Comparison of ENCODE assay signal across 15 cellular contexts in the genomic region with DNA sequence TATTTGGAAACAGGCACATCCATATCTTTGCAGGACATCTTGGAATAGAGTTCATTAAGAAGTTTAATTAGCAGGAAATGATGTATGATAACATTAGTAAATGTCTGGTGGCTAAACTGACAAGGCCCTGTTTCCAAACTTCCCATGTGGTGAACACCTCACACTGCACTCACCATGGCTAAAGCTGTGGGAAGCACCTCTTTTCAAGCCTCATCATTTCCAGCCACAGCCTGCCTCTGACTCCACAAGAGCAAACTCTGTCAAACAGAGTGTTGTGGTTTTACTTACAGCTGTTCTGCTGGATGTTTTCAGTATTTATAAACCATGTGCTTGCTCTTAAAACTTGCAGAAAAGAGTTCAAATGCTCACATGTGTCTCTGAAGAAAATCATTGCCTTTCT. TPM values are rescaled to one million over a fixed set of nuclear protein-coding genes. Genes with fewer than 3 reads are reported as not detected.
A peak's percentile ranks its signal among the peaks of the same experiment; 100 is the strongest.
DNase-seq lines count a peak whose midpoint lies in the region; ATAC-seq lines count a peak whose summit lies in the region.
"Had no signal": no experiment of that assay in that cellular context is flagged by ENCODE, and none has a peak within 500 bp of the region (broad histone marks: within the 10 kb centered on the region; RNA-seq: fewer than 3 reads in every experiment).

No MANE protein-coding gene starts in this region.

- H3K4me3 ChIP-seq in mesenchymal stem cell (ENCODE audit: insufficient read depth in 1 of 2, low read depth in 1 of 2, low read length in 2 of 2), result no peak overlapping the region
- H3K4me3 ChIP-seq: A549, gastroesophageal sphincter had no signal

- H3K18ac ChIP-seq in mesenchymal stem cell (ENCODE audit: low read depth in 1 of 2, low read length in 2 of 2), result no peak overlapping the region

- H3K79me1 ChIP-seq in mesenchymal stem cell (replicated peaks; ENCODE audit: low read length, poor library complexity, severe bottlenecking), result no peaks in the 10 kb centered on the region

- H3K14ac ChIP-seq in mesenchymal stem cell (ENCODE audit: low read length in 2 of 2), result no peak overlapping the region

- H4K91ac ChIP-seq in mesenchymal stem cell (ENCODE audit: low read length), result no peak overlapping the region

- H2BK12ac ChIP-seq in mesenchymal stem cell (ENCODE audit: low read length in 2 of 2), result no peak overlapping the region

- H3K27me3 ChIP-seq in mesenchymal stem cell (ENCODE audit: control insufficient read depth in 1 of 2, insufficient read depth in 1 of 2, low read length in 2 of 2), result peaks cover 0 to 4% of the 10 kb centered on the region in 2 experiments

- no peak overlapping the region for H3K4me3 Mint-ChIP-seq in activated CD4-positive, alpha-beta T cell treated with anti-CD3 and anti-CD28 coated beads, Interleukin-2, amount 10 ng/mL, durations not matched to agents 7 days and 5 days
- H3K4me3 Mint-ChIP-seq: neural crest cell had no signal

- no peaks in the 10 kb centered on the region for H3K36me3 Mint-ChIP-seq in activated CD4-positive, alpha-beta T cell treated with anti-CD3 and anti-CD28 coated beads, Interleukin-2, amount 10 ng/mL, durations not matched to agents 7 days and 5 days (ENCODE audit: low read depth)

- H2BK120ac ChIP-seq in mesenchymal stem cell (ENCODE audit: low read depth, low read length), result no peak overlapping the region

- no peak overlapping the region for H3K4ac ChIP-seq in mesenchymal stem cell (ENCODE audit: low read depth in 1 of 2, low read length in 2 of 2)

- peak; percentile 65 for ATAC-seq in HG03354 (IDR thresholded peaks at IDR 0.05; ENCODE audit: poor library complexity, severe bottlenecking, unreplicated experiment)
- ATAC-seq: gastroesophageal sphincter had no signal

- no peak overlapping the region for H3K27ac Mint-ChIP-seq in activated CD4-positive, alpha-beta T cell treated with anti-CD3 and anti-CD28 coated beads, Interleukin-2, amount 10 ng/mL, durations not matched to agents 7 days and 5 days

- H3K9ac ChIP-seq in mesenchymal stem cell (ENCODE audit: low read length), result no peak overlapping the region

- CTCF ChIA-PET in activated CD4-positive, alpha-beta T cell treated with anti-CD3 and anti-CD28 coated beads, Interleukin-2, amount 10 ng/mL, durations not matched to agents 7 days and 5 days (lab: Charles Lee), result interaction anchor here (5.6 kb wide), 1 partner anchor 210 kb away, joined by 32 read pairs; no protein-coding TSS in a partner anchor

- no peak overlapping the region for H2AK5ac ChIP-seq in mesenchymal stem cell (ENCODE audit: low read length, severe bottlenecking)

- H3K9me3 ChIP-seq in mesenchymal stem cell (ENCODE audit: control insufficient read depth, low read length), result no peaks in the 10 kb centered on the region
- H3K9me3 ChIP-seq: A549, gastroesophageal sphincter had no signal

- no peaks in the 10 kb centered on the region for H3K4me1 Mint-ChIP-seq in activated CD4-positive, alpha-beta T cell treated with anti-CD3 and anti-CD28 coated beads, Interleukin-2, amount 10 ng/mL, durations not matched to agents 7 days and 5 days

- no peaks in the 10 kb centered on the region for H3K9me3 Mint-ChIP-seq in activated CD4-positive, alpha-beta T cell treated with anti-CD3 and anti-CD28 coated beads, Interleukin-2, amount 10 ng/mL, durations not matched to agents 7 days and 5 days

- H2BK15ac ChIP-seq in mesenchymal stem cell (ENCODE audit: low read depth, poor library complexity, severe bottlenecking), result no peak overlapping the region

- no peak overlapping the region for H2AFZ ChIP-seq in mesenchymal stem cell (ENCODE audit: low read depth, low read length)

- peak; percentile 31 for DNase-seq in activated CD4-positive, alpha-beta T cell treated with anti-CD3 and anti-CD28 coated beads for 48 hours
- DNase-seq in activated CD4-positive, alpha-beta T cell treated with anti-CD3 and anti-CD28 coated beads, Interleukin-2, amount 10 ng/mL, durations not matched to agents 7 days and 5 days, result no peak
- peak; percentile 30 for DNase-seq in mesenchymal stem cell
- no peak for DNase-seq in anterior cingulate cortex (lab: John Stamatoyannopoulos, UW)
- DNase-seq in SW480 (ENCODE audit: low spot score), result no peak
- DNase-seq: activated effector memory CD4-positive, alpha-beta T cell treated with anti-CD3 and anti-CD28 coated beads, Interleukin-2, amount 50 U/mL, for 16 hours; DMS 273 treated with DMSO at 0.1 percent for 48 hours; kidney glomerular epithelial cell; NCI-H1092 treated with DMSO at 0.1 percent for 48 hours; Right ventricle myocardium superior had no signal

- no peak overlapping the region for H4K8ac ChIP-seq in mesenchymal stem cell (ENCODE audit: low read length)

- H3K27me3 Mint-ChIP-seq in activated CD4-positive, alpha-beta T cell treated with anti-CD3 and anti-CD28 coated beads, Interleukin-2, amount 10 ng/mL, durations not matched to agents 7 days and 5 days, result peaks cover 21% of the 10 kb centered on the region

- H3K36me3 ChIP-seq in mesenchymal stem cell (ENCODE audit: control insufficient read depth in 1 of 2, insufficient read depth in 2 of 2, low read depth in 1 of 2, low read length in 2 of 2), result no peaks in the 10 kb centered on the region
- H3K36me3 ChIP-seq: gastroesophageal sphincter had no signal

- POLR2A ChIA-PET in activated CD4-positive, alpha-beta T cell treated with anti-CD3 and anti-CD28 coated beads, Interleukin-2, amount 10 ng/mL, durations not matched to agents 7 days and 5 days (lab: Charles Lee), result no interaction called here

- H3K27ac ChIP-seq in mesenchymal stem cell (ENCODE audit: low read length, poor library complexity, severe bottlenecking), result no peak overlapping the region
- H3K27ac ChIP-seq: A549, gastroesophageal sphincter had no signal

- no peak overlapping the region for H3K4me2 ChIP-seq in mesenchymal stem cell (ENCODE audit: low read length, poor library complexity, severe bottlenecking)
- H3K4me2 ChIP-seq: A549 had no signal

- H3K4me1 ChIP-seq in mesenchymal stem cell (ENCODE audit: control insufficient read depth, insufficient read depth, low read depth, low read length), result no peaks in the 10 kb centered on the region
- H3K4me1 ChIP-seq: A549, gastroesophageal sphincter had no signal

- H3K23ac ChIP-seq in mesenchymal stem cell (ENCODE audit: low read length in 2 of 2), result no peak overlapping the region

- no peak overlapping the region for H2BK5ac ChIP-seq in mesenchymal stem cell (ENCODE audit: low read depth, low read length, poor library complexity, severe bottlenecking)

RNA-seq across cellular contexts. Expression of gene NDUFB6, which starts 14.9 kb away (rescaled TPM):
- 10 to 100 TPM; 35.5 to 44.9 TPM for total RNA-seq in activated CD4-positive, alpha-beta T cell treated with anti-CD3 and anti-CD28 coated beads, Interleukin-2, amount 10 ng/mL, durations not matched to agents 7 days and 5 days
- 66.2 TPM for polyA plus RNA-seq in mesenchymal stem cell (2013, experiment 1 of 2)
- polyA plus RNA-seq in mesenchymal stem cell (2013, experiment 2 of 2), result 72.8 TPM

RNA-seq across cellular contexts. Expression of gene TOPORS, which starts 35.5 kb away (rescaled TPM):
- total RNA-seq in activated CD4-positive, alpha-beta T cell treated with anti-CD3 and anti-CD28 coated beads, Interleukin-2, amount 10 ng/mL, durations not matched to agents 7 days and 5 days, result 10 to 100 TPM; 12.7 to 15.1 TPM
- 18.3 TPM for polyA plus RNA-seq in mesenchymal stem cell (2013, experiment 1 of 2)
- polyA plus RNA-seq in mesenchymal stem cell (2013, experiment 2 of 2), result 18.6 TPM

RNA-seq across cellular contexts. Expression of gene SMIM27, which starts 35.8 kb away (rescaled TPM):
- total RNA-seq in activated CD4-positive, alpha-beta T cell treated with anti-CD3 and anti-CD28 coated beads, Interleukin-2, amount 10 ng/mL, durations not matched to agents 7 days and 5 days, result 10 to 100 TPM; 17.1 to 20.0 TPM
- polyA plus RNA-seq in mesenchymal stem cell (2013, experiment 1 of 2), result 21.5 TPM
- 22.9 TPM for polyA plus RNA-seq in mesenchymal stem cell (2013, experiment 2 of 2)

RNA-seq across cellular contexts. Expression of gene TAF1L, which starts 47.6 kb away (rescaled TPM):
- total RNA-seq in activated CD4-positive, alpha-beta T cell treated with anti-CD3 and anti-CD28 coated beads, Interleukin-2, amount 10 ng/mL, durations not matched to agents 7 days and 5 days, result not detected
- not detected for polyA plus RNA-seq in mesenchymal stem cell (2013, experiment 1 of 2)
- polyA plus RNA-seq in mesenchymal stem cell (2013, experiment 2 of 2), result under 0.01 TPM
- total RNA-seq: NCI-H460, neural crest cell, Right ventricle myocardium superior had no signal

Comparison
In these comparisons a context has a peak if more than half of its experiments do, and no peak if none do; other contexts are left out.
1. DNase-seq: peak in activated CD4-positive, alpha-beta T cell treated with anti-CD3 and anti-CD28 coated beads for 48 hours (single experiment) and mesenchymal stem cell (single experiment); none in activated CD4-positive, alpha-beta T cell treated with anti-CD3 and anti-CD28 coated beads, Interleukin-2, amount 10 ng/mL, durations not matched to agents 7 days and 5 days (single experiment), anterior cingulate cortex (0 of 58) and SW480 (single experiment).